In the genomic region with DNA sequence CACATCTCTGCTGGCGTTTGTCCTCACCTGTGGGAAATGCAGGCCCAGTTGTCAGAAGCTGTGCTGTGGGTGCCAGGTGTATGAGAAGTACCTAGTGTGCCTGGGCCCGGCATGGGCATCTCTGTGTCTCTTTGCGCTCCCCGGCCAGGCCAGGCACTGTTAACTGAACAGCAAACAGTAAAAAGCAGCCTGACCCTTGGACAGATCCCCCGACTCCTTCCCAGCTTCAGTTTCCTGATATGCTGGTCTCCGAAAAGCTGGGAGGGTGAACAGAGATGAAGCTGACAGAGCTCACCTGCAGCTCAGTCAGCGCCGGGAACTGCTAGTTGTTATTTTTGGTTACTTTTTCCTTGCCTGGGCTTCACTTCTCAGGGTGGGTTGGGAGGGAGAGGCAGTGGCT, we compare ENCODE assay signal across 1 cellular context.
TF ChIP-seq lines count a peak whose summit lies in the region.

No MANE protein-coding gene starts in this region.

TF ChIP-seq in HepG2, 621 proteins besides CTCF, POLR2A, EP300 and RAD21 (continues in another document):
- TF ChIP-seq PRDM10 (CRISPR knock-in tag; IDR thresholded peaks at IDR 0.05; ENCODE audit: low read depth), result no peak
- no peak for TF ChIP-seq SP1 (IDR thresholded peaks at IDR 0.05)
- TF ChIP-seq SP1 (CRISPR knock-in tag; IDR thresholded peaks at IDR 0.05), result no peak
- TF ChIP-seq ZFAT (CRISPR knock-in tag; conservative IDR thresholded peaks at IDR 0.05), result no peak
- TF ChIP-seq, protein P1, sequence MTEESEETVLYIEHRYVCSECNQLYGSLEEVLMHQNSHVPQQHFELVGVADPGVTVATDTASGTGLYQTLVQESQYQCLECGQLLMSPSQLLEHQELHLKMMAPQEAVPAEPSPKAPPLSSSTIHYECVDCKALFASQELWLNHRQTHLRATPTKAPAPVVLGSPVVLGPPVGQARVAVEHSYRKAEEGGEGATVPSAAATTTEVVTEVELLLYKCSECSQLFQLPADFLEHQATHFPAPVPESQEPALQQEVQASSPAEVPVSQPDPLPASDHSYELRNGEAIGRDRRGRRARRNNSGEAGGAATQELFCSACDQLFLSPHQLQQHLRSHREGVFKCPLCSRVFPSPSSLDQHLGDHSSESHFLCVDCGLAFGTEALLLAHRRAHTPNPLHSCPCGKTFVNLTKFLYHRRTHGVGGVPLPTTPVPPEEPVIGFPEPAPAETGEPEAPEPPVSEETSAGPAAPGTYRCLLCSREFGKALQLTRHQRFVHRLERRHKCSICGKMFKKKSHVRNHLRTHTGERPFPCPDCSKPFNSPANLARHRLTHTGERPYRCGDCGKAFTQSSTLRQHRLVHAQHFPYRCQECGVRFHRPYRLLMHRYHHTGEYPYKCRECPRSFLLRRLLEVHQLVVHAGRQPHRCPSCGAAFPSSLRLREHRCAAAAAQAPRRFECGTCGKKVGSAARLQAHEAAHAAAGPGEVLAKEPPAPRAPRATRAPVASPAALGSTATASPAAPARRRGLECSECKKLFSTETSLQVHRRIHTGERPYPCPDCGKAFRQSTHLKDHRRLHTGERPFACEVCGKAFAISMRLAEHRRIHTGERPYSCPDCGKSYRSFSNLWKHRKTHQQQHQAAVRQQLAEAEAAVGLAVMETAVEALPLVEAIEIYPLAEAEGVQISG (CRISPR knock-in tag; IDR thresholded peaks at IDR 0.05), result no peak
- TF ChIP-seq, protein P2, sequence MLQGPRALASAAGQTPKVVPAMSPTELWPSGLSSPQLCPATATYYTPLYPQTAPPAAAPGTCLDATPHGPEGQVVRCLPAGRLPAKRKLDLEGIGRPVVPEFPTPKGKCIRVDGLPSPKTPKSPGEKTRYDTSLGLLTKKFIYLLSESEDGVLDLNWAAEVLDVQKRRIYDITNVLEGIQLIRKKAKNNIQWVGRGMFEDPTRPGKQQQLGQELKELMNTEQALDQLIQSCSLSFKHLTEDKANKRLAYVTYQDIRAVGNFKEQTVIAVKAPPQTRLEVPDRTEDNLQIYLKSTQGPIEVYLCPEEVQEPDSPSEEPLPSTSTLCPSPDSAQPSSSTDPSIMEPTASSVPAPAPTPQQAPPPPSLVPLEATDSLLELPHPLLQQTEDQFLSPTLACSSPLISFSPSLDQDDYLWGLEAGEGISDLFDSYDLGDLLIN (CRISPR knock-in tag; IDR thresholded peaks at IDR 0.05; ENCODE audit: borderline replicate concordance), result no peak
- TF ChIP-seq ZNF430 (CRISPR knock-in tag; IDR thresholded peaks at IDR 0.05), result 0 out of 2 replicates have a peak, but pooled peaks have one; percentile 37
- TF ChIP-seq SRSF4 (IDR thresholded peaks at IDR 0.05; ENCODE audit: low read depth, low read length, poor library complexity, severe bottlenecking), result no peak
- TF ChIP-seq STAG1 (CRISPR knock-in tag; IDR thresholded peaks at IDR 0.05), result no peak
- no peak for TF ChIP-seq ZNF10 (CRISPR knock-in tag; IDR thresholded peaks at IDR 0.05; ENCODE audit: borderline replicate concordance, low read depth)
- no peak for TF ChIP-seq PATZ1 (CRISPR knock-in tag; IDR thresholded peaks at IDR 0.05)
- no peak for TF ChIP-seq ZIK1 (CRISPR knock-in tag; IDR thresholded peaks at IDR 0.05; ENCODE audit: borderline replicate concordance, low read depth)
- no peak for TF ChIP-seq ZNF556 (CRISPR knock-in tag; IDR thresholded peaks at IDR 0.05; ENCODE audit: borderline replicate concordance)
- no peak for TF ChIP-seq HDAC1 (CRISPR knock-in tag; IDR thresholded peaks at IDR 0.05)
- TF ChIP-seq HNF4A (CRISPR knock-in tag; IDR thresholded peaks at IDR 0.05), result 0 out of 2 replicates have a peak, but pooled peaks have one; percentile 4
- no peak for TF ChIP-seq THYN1 (CRISPR knock-in tag; IDR thresholded peaks at IDR 0.05; ENCODE audit: borderline replicate concordance, low read depth)
- TF ChIP-seq KDM6A (CRISPR knock-in tag; IDR thresholded peaks at IDR 0.05; ENCODE audit: low read depth), result no peak
- TF ChIP-seq, protein P3, sequence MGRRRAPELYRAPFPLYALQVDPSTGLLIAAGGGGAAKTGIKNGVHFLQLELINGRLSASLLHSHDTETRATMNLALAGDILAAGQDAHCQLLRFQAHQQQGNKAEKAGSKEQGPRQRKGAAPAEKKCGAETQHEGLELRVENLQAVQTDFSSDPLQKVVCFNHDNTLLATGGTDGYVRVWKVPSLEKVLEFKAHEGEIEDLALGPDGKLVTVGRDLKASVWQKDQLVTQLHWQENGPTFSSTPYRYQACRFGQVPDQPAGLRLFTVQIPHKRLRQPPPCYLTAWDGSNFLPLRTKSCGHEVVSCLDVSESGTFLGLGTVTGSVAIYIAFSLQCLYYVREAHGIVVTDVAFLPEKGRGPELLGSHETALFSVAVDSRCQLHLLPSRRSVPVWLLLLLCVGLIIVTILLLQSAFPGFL (CRISPR knock-in tag; IDR thresholded peaks at IDR 0.05), result no peak
- 0 out of 2 replicates have a peak, but pooled peaks have one; percentile 22 for TF ChIP-seq HNRNPL (IDR thresholded peaks at IDR 0.05; ENCODE audit: low read depth, low read length)
- TF ChIP-seq EEA1 (CRISPR knock-in tag; IDR thresholded peaks at IDR 0.05; ENCODE audit: borderline replicate concordance), result no peak
- TF ChIP-seq, protein P4, sequence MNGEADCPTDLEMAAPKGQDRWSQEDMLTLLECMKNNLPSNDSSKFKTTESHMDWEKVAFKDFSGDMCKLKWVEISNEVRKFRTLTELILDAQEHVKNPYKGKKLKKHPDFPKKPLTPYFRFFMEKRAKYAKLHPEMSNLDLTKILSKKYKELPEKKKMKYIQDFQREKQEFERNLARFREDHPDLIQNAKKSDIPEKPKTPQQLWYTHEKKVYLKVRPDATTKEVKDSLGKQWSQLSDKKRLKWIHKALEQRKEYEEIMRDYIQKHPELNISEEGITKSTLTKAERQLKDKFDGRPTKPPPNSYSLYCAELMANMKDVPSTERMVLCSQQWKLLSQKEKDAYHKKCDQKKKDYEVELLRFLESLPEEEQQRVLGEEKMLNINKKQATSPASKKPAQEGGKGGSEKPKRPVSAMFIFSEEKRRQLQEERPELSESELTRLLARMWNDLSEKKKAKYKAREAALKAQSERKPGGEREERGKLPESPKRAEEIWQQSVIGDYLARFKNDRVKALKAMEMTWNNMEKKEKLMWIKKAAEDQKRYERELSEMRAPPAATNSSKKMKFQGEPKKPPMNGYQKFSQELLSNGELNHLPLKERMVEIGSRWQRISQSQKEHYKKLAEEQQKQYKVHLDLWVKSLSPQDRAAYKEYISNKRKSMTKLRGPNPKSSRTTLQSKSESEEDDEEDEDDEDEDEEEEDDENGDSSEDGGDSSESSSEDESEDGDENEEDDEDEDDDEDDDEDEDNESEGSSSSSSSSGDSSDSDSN (CRISPR knock-in tag; IDR thresholded peaks at IDR 0.05), result 0 out of 2 replicates have a peak, but pooled peaks have one; percentile 37
- 0 out of 2 replicates have a peak, but pooled peaks have one; percentile 33 for TF ChIP-seq ZSCAN25 (CRISPR knock-in tag; IDR thresholded peaks at IDR 0.05)
- TF ChIP-seq, protein P5, sequence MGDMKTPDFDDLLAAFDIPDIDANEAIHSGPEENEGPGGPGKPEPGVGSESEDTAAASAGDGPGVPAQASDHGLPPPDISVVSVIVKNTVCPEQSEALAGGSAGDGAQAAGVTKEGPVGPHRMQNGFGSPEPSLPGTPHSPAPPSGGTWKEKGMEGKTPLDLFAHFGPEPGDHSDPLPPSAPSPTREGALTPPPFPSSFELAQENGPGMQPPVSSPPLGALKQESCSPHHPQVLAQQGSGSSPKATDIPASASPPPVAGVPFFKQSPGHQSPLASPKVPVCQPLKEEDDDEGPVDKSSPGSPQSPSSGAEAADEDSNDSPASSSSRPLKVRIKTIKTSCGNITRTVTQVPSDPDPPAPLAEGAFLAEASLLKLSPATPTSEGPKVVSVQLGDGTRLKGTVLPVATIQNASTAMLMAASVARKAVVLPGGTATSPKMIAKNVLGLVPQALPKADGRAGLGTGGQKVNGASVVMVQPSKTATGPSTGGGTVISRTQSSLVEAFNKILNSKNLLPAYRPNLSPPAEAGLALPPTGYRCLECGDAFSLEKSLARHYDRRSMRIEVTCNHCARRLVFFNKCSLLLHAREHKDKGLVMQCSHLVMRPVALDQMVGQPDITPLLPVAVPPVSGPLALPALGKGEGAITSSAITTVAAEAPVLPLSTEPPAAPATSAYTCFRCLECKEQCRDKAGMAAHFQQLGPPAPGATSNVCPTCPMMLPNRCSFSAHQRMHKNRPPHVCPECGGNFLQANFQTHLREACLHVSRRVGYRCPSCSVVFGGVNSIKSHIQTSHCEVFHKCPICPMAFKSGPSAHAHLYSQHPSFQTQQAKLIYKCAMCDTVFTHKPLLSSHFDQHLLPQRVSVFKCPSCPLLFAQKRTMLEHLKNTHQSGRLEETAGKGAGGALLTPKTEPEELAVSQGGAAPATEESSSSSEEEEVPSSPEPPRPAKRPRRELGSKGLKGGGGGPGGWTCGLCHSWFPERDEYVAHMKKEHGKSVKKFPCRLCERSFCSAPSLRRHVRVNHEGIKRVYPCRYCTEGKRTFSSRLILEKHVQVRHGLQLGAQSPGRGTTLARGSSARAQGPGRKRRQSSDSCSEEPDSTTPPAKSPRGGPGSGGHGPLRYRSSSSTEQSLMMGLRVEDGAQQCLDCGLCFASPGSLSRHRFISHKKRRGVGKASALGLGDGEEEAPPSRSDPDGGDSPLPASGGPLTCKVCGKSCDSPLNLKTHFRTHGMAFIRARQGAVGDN (CRISPR knock-in tag; IDR thresholded peaks at IDR 0.05), result peak; percentile 3; the same call in 1 of the 2 replicates
- no peak for TF ChIP-seq ZNF256 (CRISPR knock-in tag; conservative IDR thresholded peaks at IDR 0.05)
- TF ChIP-seq LBX2 (CRISPR knock-in tag; IDR thresholded peaks at IDR 0.05; ENCODE audit: borderline replicate concordance), result no peak
- no peak for TF ChIP-seq SNRNP70 (IDR thresholded peaks at IDR 0.05; ENCODE audit: low read depth, low read length)
- TF ChIP-seq ZMYM4 (CRISPR knock-in tag; IDR thresholded peaks at IDR 0.05), result no peak
- peak; percentile 19; the same call in 1 of the 2 replicates for TF ChIP-seq HNF4G (IDR thresholded peaks at IDR 0.05; ENCODE audit: borderline replicate concordance, low read depth, low read length)
- no peak for TF ChIP-seq HNF4G (CRISPR knock-in tag; IDR thresholded peaks at IDR 0.05; ENCODE audit: borderline replicate concordance, low read depth)
- no peak for TF ChIP-seq RFXANK (CRISPR knock-in tag; IDR thresholded peaks at IDR 0.05)
